19 cellular contexts compared by ENCODE assay signal in the genomic region with DNA sequence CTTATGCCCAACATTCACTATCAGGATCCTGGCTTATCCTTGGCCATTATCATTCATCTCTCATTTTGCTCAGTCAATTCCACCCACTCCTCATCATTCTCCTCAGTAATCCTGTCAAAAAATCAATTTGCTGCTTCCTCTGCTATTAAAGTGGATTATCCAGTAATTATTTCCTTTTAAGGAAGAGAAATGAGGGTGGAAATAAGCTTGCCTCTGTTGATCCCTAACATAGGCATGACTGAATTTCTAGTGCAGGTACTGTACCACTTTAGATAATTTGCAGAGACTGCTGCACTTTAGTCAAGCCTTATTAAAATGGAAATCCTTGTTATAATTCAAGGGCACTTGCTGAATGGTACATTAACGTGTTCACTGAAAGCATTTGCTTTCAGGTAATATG.
"Had no signal": no experiment of that assay in that cellular context is flagged by ENCODE, and none has a peak within 500 bp of the region (broad histone marks: within the 10 kb centered on the region; RNA-seq: fewer than 3 reads in every experiment).

No MANE protein-coding gene starts in this region.

- H3K27ac ChIP-seq: dorsolateral prefrontal cortex, gastroesophageal sphincter, neural progenitor cell, psoas muscle, sigmoid colon had no signal

- H3K27me3 ChIP-seq: dorsolateral prefrontal cortex, gastroesophageal sphincter, heart right ventricle, neural progenitor cell, sigmoid colon had no signal

- H3K4me1 Mint-ChIP-seq: activated CD4-positive, alpha-beta T cell treated with anti-CD3 and anti-CD28 coated beads for 36 hours; activated CD8-positive, alpha-beta memory T cell treated with anti-CD3 and anti-CD28 coated beads, Interleukin-2, amount 10 ng/mL, durations not matched to agents 7 days and 5 days had no signal

- H3K27ac Mint-ChIP-seq: activated CD4-positive, alpha-beta memory T cell treated with anti-CD3 and anti-CD28 coated beads for 36 hours; activated CD4-positive, alpha-beta T cell treated with anti-CD3 and anti-CD28 coated beads for 36 hours; activated CD8-positive, alpha-beta memory T cell treated with anti-CD3 and anti-CD28 coated beads, Interleukin-2, amount 10 ng/mL, durations not matched to agents 7 days and 5 days; activated naive CD4-positive, alpha-beta T cell treated with anti-CD3 and anti-CD28 coated beads, Interleukin-2, amount 50 U/mL, for 72 hours; endodermal cell; neural progenitor cell had no signal

- H3K4me3 Mint-ChIP-seq: activated CD4-positive, alpha-beta memory T cell treated with anti-CD3 and anti-CD28 coated beads for 36 hours; activated CD4-positive, alpha-beta T cell treated with anti-CD3 and anti-CD28 coated beads for 36 hours; activated CD8-positive, alpha-beta memory T cell treated with anti-CD3 and anti-CD28 coated beads, Interleukin-2, amount 10 ng/mL, durations not matched to agents 7 days and 5 days; endodermal cell; neural progenitor cell had no signal

- H3K4me1 ChIP-seq: neural progenitor cell, psoas muscle had no signal

- H3K9me3 ChIP-seq: gastroesophageal sphincter, heart right ventricle, psoas muscle, sigmoid colon had no signal

- H3K36me3 Mint-ChIP-seq: activated CD4-positive, alpha-beta memory T cell treated with anti-CD3 and anti-CD28 coated beads for 36 hours; activated CD8-positive, alpha-beta memory T cell treated with anti-CD3 and anti-CD28 coated beads, Interleukin-2, amount 10 ng/mL, durations not matched to agents 7 days and 5 days; activated naive CD4-positive, alpha-beta T cell treated with anti-CD3 and anti-CD28 coated beads, Interleukin-2, amount 50 U/mL, for 72 hours; neural progenitor cell had no signal

- DNase-seq: activated CD4-positive, alpha-beta memory T cell treated with anti-CD3 and anti-CD28 coated beads for 36 hours; activated CD4-positive, alpha-beta T cell treated with anti-CD3 and anti-CD28 coated beads for 36 hours; activated CD8-positive, alpha-beta memory T cell treated with anti-CD3 and anti-CD28 coated beads, Interleukin-2, amount 10 ng/mL, durations not matched to agents 7 days and 5 days; activated gamma-delta T cell; activated T-cell treated with anti-CD3 and anti-CD28 coated beads, Interleukin-2, amount 50 U/mL, for 1 hour; amniotic stem cell; dorsolateral prefrontal cortex; endodermal cell; heart right ventricle; left colon; midbrain; psoas muscle; sigmoid colon; stimulated activated CD4-positive, alpha-beta T cell treated with anti-CD3 and anti-CD28 coated beads, Interleukin-12 subunit alpha, Interleukin-12 subunit beta, amount 100 ng/mL, for 4 hours; stimulated activated CD4-positive, alpha-beta T cell treated with anti-CD3 and anti-CD28 coated beads, Interleukin-2, amount 100 ng/mL, for 24 hours had no signal

- H3K36me3 ChIP-seq: gastroesophageal sphincter, heart right ventricle, neural progenitor cell, sigmoid colon had no signal

- H3K9ac ChIP-seq: neural progenitor cell had no signal

- H3K27me3 Mint-ChIP-seq: activated CD4-positive, alpha-beta memory T cell treated with anti-CD3 and anti-CD28 coated beads for 36 hours had no signal

- H3K9me3 Mint-ChIP-seq: activated CD4-positive, alpha-beta memory T cell treated with anti-CD3 and anti-CD28 coated beads for 36 hours; activated naive CD4-positive, alpha-beta T cell treated with anti-CD3 and anti-CD28 coated beads, Interleukin-2, amount 50 U/mL, for 72 hours; neural progenitor cell had no signal

- H2AFZ ChIP-seq: neural progenitor cell had no signal

- H3K4me2 ChIP-seq: neural progenitor cell had no signal

- ATAC-seq: activated CD4-positive, alpha-beta T cell treated with anti-CD3 and anti-CD28 coated beads for 36 hours; activated CD8-positive, alpha-beta memory T cell treated with anti-CD3 and anti-CD28 coated beads, Interleukin-2, amount 10 ng/mL, durations not matched to agents 7 days and 5 days; activated naive CD4-positive, alpha-beta T cell treated with anti-CD3 and anti-CD28 coated beads, Interleukin-2, amount 50 U/mL, for 72 hours; gastroesophageal sphincter; left colon; psoas muscle had no signal

- H3K4me3 ChIP-seq: dorsolateral prefrontal cortex, gastroesophageal sphincter, heart right ventricle, lung, neural progenitor cell, psoas muscle, sigmoid colon had no signal
